ENCODE assay signal across 1 cellular context in the genomic region with DNA sequence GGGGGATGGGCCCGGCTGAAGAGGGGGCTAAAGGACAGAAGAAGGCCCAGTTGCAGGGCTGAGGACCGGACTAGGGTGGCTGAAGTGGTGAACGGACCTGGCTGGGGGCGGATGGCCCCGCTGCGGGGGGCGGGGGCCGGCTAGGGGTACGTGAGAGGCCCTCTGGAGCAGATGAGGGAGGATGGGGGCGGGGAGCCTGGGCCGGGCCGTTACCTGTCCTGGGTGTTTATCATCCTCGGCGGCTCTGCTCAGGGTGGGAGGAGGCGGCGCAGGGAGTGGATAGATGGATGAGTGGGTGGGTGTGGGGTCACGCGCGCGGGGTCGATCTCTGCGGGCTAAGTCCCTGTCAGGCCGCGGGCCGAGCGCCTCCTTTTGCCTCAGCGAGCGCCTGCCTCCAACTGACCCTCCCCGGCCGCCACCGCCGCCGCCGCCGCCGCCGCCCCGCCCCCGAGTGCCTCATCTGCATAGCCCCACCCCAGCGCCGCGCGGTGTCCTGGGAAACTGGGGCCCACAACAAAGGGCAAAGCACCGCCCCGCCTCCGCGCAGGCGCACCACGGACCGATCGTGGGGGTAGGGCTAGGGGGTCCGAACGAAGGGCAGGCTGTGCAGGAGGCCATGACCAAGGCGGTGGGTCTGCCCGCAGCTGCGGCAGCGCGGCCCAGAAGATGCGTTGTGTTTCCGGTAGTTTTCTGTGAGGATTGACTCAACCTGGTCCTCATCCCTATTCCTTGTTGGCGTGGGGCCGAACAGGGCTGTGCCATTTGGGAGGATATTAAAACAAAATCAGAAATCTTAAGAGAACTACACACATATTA.
A peak's percentile ranks its signal among the peaks of the same experiment; 100 is the strongest.
TF ChIP-seq lines count a peak whose summit lies in the region.

No MANE protein-coding gene starts in this region.

TF ChIP-seq in K562, 482 proteins besides CTCF, POLR2A, EP300 and RAD21 (continued from another document and continues in another):
- TF ChIP-seq, protein P1, sequence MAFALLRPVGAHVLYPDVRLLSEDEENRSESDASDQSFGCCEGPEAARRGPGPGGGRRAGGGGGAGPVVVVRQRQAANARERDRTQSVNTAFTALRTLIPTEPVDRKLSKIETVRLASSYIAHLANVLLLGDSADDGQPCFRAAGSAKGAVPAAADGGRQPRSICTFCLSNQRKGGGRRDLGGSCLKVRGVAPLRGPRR (CRISPR knock-in tag; IDR thresholded peaks at IDR 0.05) = no peak
- TF ChIP-seq RBM22 (IDR thresholded peaks at IDR 0.05; ENCODE audit: low read depth, low read length, poor library complexity, severe bottlenecking) = peak; percentile 59
- peak; percentile 40; the same call in 1 of the 2 replicates for TF ChIP-seq TCF7L2 (IDR thresholded peaks at IDR 0.05; ENCODE audit: low read depth, low read length)
- no peak for TF ChIP-seq ZBED1 (IDR thresholded peaks at IDR 0.05)
- no peak for TF ChIP-seq RBM15 (IDR thresholded peaks at IDR 0.05; ENCODE audit: insufficient read depth, low read length)
- peak; percentile 36; the same call in 1 of the 2 replicates for TF ChIP-seq POLR2AphosphoS5 (IDR thresholded peaks at IDR 0.05; ENCODE audit: control insufficient read depth, insufficient read depth, low read depth, low read length)
- TF ChIP-seq, protein P2, sequence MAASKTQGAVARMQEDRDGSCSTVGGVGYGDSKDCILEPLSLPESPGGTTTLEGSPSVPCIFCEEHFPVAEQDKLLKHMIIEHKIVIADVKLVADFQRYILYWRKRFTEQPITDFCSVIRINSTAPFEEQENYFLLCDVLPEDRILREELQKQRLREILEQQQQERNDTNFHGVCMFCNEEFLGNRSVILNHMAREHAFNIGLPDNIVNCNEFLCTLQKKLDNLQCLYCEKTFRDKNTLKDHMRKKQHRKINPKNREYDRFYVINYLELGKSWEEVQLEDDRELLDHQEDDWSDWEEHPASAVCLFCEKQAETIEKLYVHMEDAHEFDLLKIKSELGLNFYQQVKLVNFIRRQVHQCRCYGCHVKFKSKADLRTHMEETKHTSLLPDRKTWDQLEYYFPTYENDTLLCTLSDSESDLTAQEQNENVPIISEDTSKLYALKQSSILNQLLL (CRISPR knock-in tag; IDR thresholded peaks at IDR 0.05; ENCODE audit: borderline replicate concordance) = no peak
- TF ChIP-seq, protein P3, sequence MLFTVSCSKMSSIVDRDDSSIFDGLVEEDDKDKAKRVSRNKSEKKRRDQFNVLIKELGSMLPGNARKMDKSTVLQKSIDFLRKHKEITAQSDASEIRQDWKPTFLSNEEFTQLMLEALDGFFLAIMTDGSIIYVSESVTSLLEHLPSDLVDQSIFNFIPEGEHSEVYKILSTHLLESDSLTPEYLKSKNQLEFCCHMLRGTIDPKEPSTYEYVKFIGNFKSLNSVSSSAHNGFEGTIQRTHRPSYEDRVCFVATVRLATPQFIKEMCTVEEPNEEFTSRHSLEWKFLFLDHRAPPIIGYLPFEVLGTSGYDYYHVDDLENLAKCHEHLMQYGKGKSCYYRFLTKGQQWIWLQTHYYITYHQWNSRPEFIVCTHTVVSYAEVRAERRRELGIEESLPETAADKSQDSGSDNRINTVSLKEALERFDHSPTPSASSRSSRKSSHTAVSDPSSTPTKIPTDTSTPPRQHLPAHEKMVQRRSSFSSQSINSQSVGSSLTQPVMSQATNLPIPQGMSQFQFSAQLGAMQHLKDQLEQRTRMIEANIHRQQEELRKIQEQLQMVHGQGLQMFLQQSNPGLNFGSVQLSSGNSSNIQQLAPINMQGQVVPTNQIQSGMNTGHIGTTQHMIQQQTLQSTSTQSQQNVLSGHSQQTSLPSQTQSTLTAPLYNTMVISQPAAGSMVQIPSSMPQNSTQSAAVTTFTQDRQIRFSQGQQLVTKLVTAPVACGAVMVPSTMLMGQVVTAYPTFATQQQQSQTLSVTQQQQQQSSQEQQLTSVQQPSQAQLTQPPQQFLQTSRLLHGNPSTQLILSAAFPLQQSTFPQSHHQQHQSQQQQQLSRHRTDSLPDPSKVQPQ (CRISPR knock-in tag; IDR thresholded peaks at IDR 0.05; ENCODE audit: borderline replicate concordance) = no peak
- TF ChIP-seq ZC3H11A (IDR thresholded peaks at IDR 0.05; ENCODE audit: low read depth, low read length) = 0 out of 2 replicates have a peak, but pooled peaks have one; percentile 7
- TF ChIP-seq MED1 (CRISPR knock-in tag; IDR thresholded peaks at IDR 0.05; ENCODE audit: borderline replicate concordance) = no peak
- TF ChIP-seq, protein P4, sequence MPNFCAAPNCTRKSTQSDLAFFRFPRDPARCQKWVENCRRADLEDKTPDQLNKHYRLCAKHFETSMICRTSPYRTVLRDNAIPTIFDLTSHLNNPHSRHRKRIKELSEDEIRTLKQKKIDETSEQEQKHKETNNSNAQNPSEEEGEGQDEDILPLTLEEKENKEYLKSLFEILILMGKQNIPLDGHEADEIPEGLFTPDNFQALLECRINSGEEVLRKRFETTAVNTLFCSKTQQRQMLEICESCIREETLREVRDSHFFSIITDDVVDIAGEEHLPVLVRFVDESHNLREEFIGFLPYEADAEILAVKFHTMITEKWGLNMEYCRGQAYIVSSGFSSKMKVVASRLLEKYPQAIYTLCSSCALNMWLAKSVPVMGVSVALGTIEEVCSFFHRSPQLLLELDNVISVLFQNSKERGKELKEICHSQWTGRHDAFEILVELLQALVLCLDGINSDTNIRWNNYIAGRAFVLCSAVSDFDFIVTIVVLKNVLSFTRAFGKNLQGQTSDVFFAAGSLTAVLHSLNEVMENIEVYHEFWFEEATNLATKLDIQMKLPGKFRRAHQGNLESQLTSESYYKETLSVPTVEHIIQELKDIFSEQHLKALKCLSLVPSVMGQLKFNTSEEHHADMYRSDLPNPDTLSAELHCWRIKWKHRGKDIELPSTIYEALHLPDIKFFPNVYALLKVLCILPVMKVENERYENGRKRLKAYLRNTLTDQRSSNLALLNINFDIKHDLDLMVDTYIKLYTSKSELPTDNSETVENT (CRISPR knock-in tag; IDR thresholded peaks at IDR 0.05) = no peak
- no peak for TF ChIP-seq NR4A1 (CRISPR knock-in tag; IDR thresholded peaks at IDR 0.05)
- peak; percentile 39; the same call in 1 of the 2 replicates for TF ChIP-seq NR4A1 (tag; IDR thresholded peaks at IDR 0.05)
- no peak for TF ChIP-seq HCFC1 (IDR thresholded peaks at IDR 0.05; ENCODE audit: low read depth, low read length)
- peak; percentile 67 for TF ChIP-seq GABPB1 (CRISPR knock-in tag; IDR thresholded peaks at IDR 0.05)
- TF ChIP-seq RBM39 (optimal IDR thresholded peaks at IDR 0.05; ENCODE audit: low read depth, low read length) = no peak
- no peak for TF ChIP-seq TRIM28 (IDR thresholded peaks at IDR 0.05)
- TF ChIP-seq ZBTB17 (CRISPR knock-in tag; IDR thresholded peaks at IDR 0.05) = no peak
- TF ChIP-seq, protein P5, sequence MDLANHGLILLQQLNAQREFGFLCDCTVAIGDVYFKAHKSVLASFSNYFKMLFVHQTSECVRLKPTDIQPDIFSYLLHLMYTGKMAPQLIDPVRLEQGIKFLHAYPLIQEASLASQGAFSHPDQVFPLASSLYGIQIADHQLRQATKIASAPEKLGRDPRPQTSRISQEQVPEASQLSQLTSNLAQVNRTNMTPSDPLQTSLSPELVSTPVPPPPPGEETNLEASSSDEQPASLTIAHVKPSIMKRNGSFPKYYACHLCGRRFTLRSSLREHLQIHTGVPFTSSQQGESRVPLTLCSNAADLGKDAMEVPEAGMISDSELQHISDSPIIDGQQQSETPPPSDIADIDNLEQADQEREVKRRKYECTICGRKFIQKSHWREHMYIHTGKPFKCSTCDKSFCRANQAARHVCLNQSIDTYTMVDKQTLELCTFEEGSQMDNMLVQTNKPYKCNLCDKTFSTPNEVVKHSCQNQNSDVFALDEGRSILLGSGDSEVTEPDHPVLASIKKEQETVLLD (IDR thresholded peaks at IDR 0.05) = peak; percentile 92
- TF ChIP-seq, protein P6, sequence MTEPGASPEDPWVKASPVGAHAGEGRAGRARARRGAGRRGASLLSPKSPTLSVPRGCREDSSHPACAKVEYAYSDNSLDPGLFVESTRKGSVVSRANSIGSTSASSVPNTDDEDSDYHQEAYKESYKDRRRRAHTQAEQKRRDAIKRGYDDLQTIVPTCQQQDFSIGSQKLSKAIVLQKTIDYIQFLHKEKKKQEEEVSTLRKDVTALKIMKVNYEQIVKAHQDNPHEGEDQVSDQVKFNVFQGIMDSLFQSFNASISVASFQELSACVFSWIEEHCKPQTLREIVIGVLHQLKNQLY (CRISPR knock-in tag; conservative IDR thresholded peaks at IDR 0.05) = no peak
- TF ChIP-seq, protein P7, sequence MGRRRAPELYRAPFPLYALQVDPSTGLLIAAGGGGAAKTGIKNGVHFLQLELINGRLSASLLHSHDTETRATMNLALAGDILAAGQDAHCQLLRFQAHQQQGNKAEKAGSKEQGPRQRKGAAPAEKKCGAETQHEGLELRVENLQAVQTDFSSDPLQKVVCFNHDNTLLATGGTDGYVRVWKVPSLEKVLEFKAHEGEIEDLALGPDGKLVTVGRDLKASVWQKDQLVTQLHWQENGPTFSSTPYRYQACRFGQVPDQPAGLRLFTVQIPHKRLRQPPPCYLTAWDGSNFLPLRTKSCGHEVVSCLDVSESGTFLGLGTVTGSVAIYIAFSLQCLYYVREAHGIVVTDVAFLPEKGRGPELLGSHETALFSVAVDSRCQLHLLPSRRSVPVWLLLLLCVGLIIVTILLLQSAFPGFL (CRISPR knock-in tag; IDR thresholded peaks at IDR 0.05) = no peak
- peak; percentile 32; the same call in 1 of the 2 replicates for TF ChIP-seq PML (IDR thresholded peaks at IDR 0.05; ENCODE audit: low read length)
- no peak for TF ChIP-seq SPI1 (IDR thresholded peaks at IDR 0.05; ENCODE audit: borderline replicate concordance, low read depth, low read length)
- no peak for TF ChIP-seq RBM34 (IDR thresholded peaks at IDR 0.05; ENCODE audit: borderline replicate concordance, insufficient read depth, low read length)
- TF ChIP-seq FIP1L1 (IDR thresholded peaks at IDR 0.05; ENCODE audit: low read depth, low read length, poor library complexity, severe bottlenecking) = no peak
- TF ChIP-seq ILF3 (IDR thresholded peaks at IDR 0.05; ENCODE audit: borderline replicate concordance) = no peak
- peak; percentile 88 for TF ChIP-seq POLR2G (IDR thresholded peaks at IDR 0.05; ENCODE audit: low read depth, low read length)
- TF ChIP-seq ZNF41 (CRISPR knock-in tag; conservative IDR thresholded peaks at IDR 0.05) = no peak
- TF ChIP-seq ZSCAN29 (IDR thresholded peaks at IDR 0.05) = no peak
- 0 out of 4 replicates have a peak, but pooled peaks of 1 of the 2 experiments have one; percentile 23 for TF ChIP-seq HDAC1 (IDR thresholded peaks at IDR 0.05)
- TF ChIP-seq, protein P8, sequence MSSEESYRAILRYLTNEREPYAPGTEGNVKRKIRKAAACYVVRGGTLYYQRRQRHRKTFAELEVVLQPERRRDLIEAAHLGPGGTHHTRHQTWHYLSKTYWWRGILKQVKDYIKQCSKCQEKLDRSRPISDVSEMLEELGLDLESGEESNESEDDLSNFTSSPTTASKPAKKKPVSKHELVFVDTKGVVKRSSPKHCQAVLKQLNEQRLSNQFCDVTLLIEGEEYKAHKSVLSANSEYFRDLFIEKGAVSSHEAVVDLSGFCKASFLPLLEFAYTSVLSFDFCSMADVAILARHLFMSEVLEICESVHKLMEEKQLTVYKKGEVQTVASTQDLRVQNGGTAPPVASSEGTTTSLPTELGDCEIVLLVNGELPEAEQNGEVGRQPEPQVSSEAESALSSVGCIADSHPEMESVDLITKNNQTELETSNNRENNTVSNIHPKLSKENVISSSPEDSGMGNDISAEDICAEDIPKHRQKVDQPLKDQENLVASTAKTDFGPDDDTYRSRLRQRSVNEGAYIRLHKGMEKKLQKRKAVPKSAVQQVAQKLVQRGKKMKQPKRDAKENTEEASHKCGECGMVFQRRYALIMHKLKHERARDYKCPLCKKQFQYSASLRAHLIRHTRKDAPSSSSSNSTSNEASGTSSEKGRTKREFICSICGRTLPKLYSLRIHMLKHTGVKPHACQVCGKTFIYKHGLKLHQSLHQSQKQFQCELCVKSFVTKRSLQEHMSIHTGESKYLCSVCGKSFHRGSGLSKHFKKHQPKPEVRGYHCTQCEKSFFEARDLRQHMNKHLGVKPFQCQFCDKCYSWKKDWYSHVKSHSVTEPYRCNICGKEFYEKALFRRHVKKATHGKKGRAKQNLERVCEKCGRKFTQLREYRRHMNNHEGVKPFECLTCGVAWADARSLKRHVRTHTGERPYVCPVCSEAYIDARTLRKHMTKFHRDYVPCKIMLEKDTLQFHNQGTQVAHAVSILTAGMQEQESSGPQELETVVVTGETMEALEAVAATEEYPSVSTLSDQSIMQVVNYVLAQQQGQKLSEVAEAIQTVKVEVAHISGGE (CRISPR knock-in tag; IDR thresholded peaks at IDR 0.05) = no peak
- TF ChIP-seq RB1 (IDR thresholded peaks at IDR 0.05; ENCODE audit: low read depth) = peak; percentile 54; the same call in 1 of the 2 replicates
- TF ChIP-seq, protein P9, sequence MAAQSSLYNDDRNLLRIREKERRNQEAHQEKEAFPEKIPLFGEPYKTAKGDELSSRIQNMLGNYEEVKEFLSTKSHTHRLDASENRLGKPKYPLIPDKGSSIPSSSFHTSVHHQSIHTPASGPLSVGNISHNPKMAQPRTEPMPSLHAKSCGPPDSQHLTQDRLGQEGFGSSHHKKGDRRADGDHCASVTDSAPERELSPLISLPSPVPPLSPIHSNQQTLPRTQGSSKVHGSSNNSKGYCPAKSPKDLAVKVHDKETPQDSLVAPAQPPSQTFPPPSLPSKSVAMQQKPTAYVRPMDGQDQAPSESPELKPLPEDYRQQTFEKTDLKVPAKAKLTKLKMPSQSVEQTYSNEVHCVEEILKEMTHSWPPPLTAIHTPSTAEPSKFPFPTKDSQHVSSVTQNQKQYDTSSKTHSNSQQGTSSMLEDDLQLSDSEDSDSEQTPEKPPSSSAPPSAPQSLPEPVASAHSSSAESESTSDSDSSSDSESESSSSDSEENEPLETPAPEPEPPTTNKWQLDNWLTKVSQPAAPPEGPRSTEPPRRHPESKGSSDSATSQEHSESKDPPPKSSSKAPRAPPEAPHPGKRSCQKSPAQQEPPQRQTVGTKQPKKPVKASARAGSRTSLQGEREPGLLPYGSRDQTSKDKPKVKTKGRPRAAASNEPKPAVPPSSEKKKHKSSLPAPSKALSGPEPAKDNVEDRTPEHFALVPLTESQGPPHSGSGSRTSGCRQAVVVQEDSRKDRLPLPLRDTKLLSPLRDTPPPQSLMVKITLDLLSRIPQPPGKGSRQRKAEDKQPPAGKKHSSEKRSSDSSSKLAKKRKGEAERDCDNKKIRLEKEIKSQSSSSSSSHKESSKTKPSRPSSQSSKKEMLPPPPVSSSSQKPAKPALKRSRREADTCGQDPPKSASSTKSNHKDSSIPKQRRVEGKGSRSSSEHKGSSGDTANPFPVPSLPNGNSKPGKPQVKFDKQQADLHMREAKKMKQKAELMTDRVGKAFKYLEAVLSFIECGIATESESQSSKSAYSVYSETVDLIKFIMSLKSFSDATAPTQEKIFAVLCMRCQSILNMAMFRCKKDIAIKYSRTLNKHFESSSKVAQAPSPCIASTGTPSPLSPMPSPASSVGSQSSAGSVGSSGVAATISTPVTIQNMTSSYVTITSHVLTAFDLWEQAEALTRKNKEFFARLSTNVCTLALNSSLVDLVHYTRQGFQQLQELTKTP (IDR thresholded peaks at IDR 0.05; ENCODE audit: low read depth in 1 of 2, partially characterized antibody in 2 of 2) = no peak
- TF ChIP-seq SMARCA4 (IDR thresholded peaks at IDR 0.05) = no peak
- TF ChIP-seq SNRNP70 (optimal IDR thresholded peaks at IDR 0.05; ENCODE audit: low read depth, low read length) = no peak
- TF ChIP-seq SP1 (CRISPR knock-in tag; IDR thresholded peaks at IDR 0.05) = peak; percentile 82
- TF ChIP-seq E2F3 (CRISPR knock-in tag; IDR thresholded peaks at IDR 0.05) = no peak
